ENCODE assay signal across 1 cellular context in the genomic region with DNA sequence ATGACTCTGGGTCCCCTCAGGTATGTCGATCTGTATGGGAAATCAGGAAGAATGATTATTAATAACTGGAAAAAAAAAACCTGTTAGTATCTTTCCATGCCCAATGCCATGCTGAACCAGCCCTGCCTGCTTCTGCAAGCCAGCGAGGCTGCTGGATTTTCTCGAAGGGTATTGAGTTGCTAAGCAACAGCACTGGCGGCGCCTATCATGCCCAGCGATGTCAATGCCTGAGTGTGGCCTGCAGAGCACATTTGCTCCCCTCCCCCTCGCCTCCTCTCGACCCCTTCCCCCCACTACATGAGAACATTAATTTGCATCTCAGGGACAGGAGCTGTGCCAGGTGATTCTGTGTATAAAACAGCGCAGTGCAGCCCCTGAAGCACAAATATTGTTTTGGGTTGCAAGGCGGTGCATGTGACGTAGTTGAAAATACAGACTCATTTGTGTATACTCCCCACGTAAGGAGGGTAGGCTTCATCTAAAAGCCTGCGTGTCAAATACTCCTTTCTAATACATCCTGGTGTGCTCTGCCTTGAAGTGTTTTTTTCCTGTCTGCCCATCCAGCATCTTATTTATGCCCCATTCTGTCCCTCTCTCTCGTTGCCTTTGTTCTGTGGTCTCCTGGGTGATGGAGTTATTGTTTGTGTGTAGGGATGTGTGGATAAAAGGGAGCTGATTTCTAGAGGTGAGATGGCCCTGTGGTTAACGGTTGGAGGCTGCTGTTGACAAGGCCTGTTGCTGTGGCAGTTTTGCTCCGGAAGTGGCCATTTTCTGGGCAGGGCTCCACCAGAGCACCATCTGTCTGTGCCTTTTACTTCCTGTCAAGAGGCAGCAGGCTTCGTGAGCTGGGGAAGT.
TF ChIP-seq lines count a peak whose summit lies in the region.

No MANE protein-coding gene starts in this region.

TF ChIP-seq in HepG2, 621 proteins besides CTCF, POLR2A, EP300 and RAD21 (continued from another document and continues in another):
- TF ChIP-seq, protein P1, sequence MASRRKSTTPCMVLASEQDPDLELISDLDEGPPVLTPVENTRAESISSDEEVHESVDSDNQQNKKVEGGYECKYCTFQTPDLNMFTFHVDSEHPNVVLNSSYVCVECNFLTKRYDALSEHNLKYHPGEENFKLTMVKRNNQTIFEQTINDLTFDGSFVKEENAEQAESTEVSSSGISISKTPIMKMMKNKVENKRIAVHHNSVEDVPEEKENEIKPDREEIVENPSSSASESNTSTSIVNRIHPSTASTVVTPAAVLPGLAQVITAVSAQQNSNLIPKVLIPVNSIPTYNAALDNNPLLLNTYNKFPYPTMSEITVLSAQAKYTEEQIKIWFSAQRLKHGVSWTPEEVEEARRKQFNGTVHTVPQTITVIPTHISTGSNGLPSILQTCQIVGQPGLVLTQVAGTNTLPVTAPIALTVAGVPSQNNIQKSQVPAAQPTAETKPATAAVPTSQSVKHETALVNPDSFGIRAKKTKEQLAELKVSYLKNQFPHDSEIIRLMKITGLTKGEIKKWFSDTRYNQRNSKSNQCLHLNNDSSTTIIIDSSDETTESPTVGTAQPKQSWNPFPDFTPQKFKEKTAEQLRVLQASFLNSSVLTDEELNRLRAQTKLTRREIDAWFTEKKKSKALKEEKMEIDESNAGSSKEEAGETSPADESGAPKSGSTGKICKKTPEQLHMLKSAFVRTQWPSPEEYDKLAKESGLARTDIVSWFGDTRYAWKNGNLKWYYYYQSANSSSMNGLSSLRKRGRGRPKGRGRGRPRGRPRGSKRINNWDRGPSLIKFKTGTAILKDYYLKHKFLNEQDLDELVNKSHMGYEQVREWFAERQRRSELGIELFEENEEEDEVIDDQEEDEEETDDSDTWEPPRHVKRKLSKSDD (CRISPR knock-in tag; IDR thresholded peaks at IDR 0.05; ENCODE audit: low read depth), result no peak
- TF ChIP-seq ZNF44 (CRISPR knock-in tag; IDR thresholded peaks at IDR 0.05) (no peak), ZBTB7A (CRISPR knock-in tag; IDR thresholded peaks at IDR 0.05) (no peak), ZIK1 (CRISPR knock-in tag; IDR thresholded peaks at IDR 0.05; ENCODE audit: borderline replicate concordance, low read depth) (no peak), TGIF2 (CRISPR knock-in tag; IDR thresholded peaks at IDR 0.05) (peak; percentile 47; the same call in 1 of the 2 replicates), JARID2 (CRISPR knock-in tag; IDR thresholded peaks at IDR 0.05; ENCODE audit: insufficient replicate concordance) (no peak), ZNF780A (CRISPR knock-in tag; IDR thresholded peaks at IDR 0.05) (no peak), ZNF329 (CRISPR knock-in tag; IDR thresholded peaks at IDR 0.05; ENCODE audit: low read depth) (no peak), ZSCAN22 (CRISPR knock-in tag; IDR thresholded peaks at IDR 0.05) (no peak), HNRNPL (IDR thresholded peaks at IDR 0.05; ENCODE audit: low read depth, low read length) (0 out of 2 replicates have a peak, but pooled peaks have one; percentile 32), ZNF235 (CRISPR knock-in tag; IDR thresholded peaks at IDR 0.05; ENCODE audit: borderline replicate concordance) (no peak), TCF12 (IDR thresholded peaks at IDR 0.05) (no peak), TCF12 (CRISPR knock-in tag; IDR thresholded peaks at IDR 0.05) (no peak), ZNF441 (CRISPR knock-in tag; IDR thresholded peaks at IDR 0.05; ENCODE audit: borderline replicate concordance) (no peak), ZNF747 (CRISPR knock-in tag; IDR thresholded peaks at IDR 0.05; ENCODE audit: borderline replicate concordance) (no peak), RARG (CRISPR knock-in tag; IDR thresholded peaks at IDR 0.05; ENCODE audit: low read depth) (no peak), ZNF160 (CRISPR knock-in tag; IDR thresholded peaks at IDR 0.05) (no peak), FOXM1 (CRISPR knock-in tag; IDR thresholded peaks at IDR 0.05) (no peak), POLR2G (IDR thresholded peaks at IDR 0.05; ENCODE audit: low read depth, low read length) (peak; percentile 47; the same call in 1 of the 2 replicates), RXRA (CRISPR knock-in tag; IDR thresholded peaks at IDR 0.05) (no peak), MYNN (CRISPR knock-in tag; IDR thresholded peaks at IDR 0.05; ENCODE audit: low read depth) (0 out of 2 replicates have a peak, but pooled peaks have one; percentile 58), ZNF607 (CRISPR knock-in tag; IDR thresholded peaks at IDR 0.05; ENCODE audit: borderline replicate concordance) (no peak), MXI1 (IDR thresholded peaks at IDR 0.05; ENCODE audit: borderline replicate concordance, low read depth, low read length) (peak; percentile 92; the same call in 2 of the 3 replicates)
- TF ChIP-seq, protein P2, sequence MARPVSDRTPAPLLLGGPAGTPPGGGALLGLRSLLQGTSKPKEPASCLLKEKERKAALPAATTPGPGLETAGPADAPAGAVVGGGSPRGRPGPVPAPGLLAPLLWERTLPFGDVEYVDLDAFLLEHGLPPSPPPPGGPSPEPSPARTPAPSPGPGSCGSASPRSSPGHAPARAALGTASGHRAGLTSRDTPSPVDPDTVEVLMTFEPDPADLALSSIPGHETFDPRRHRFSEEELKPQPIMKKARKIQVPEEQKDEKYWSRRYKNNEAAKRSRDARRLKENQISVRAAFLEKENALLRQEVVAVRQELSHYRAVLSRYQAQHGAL (CRISPR knock-in tag; IDR thresholded peaks at IDR 0.05; ENCODE audit: not compliant biosample characterization), result no peak
- TF ChIP-seq, protein P3, sequence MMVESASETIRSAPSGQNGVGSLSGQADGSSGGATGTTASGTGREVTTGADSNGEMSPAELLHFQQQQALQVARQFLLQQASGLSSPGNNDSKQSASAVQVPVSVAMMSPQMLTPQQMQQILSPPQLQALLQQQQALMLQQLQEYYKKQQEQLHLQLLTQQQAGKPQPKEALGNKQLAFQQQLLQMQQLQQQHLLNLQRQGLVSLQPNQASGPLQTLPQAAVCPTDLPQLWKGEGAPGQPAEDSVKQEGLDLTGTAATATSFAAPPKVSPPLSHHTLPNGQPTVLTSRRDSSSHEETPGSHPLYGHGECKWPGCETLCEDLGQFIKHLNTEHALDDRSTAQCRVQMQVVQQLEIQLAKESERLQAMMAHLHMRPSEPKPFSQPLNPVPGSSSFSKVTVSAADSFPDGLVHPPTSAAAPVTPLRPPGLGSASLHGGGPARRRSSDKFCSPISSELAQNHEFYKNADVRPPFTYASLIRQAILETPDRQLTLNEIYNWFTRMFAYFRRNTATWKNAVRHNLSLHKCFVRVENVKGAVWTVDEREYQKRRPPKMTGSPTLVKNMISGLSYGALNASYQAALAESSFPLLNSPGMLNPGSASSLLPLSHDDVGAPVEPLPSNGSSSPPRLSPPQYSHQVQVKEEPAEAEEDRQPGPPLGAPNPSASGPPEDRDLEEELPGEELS (CRISPR knock-in tag; IDR thresholded peaks at IDR 0.05), result no peak
- TF ChIP-seq, protein P4, sequence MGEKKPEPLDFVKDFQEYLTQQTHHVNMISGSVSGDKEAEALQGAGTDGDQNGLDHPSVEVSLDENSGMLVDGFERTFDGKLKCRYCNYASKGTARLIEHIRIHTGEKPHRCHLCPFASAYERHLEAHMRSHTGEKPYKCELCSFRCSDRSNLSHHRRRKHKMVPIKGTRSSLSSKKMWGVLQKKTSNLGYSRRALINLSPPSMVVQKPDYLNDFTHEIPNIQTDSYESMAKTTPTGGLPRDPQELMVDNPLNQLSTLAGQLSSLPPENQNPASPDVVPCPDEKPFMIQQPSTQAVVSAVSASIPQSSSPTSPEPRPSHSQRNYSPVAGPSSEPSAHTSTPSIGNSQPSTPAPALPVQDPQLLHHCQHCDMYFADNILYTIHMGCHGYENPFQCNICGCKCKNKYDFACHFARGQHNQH (CRISPR knock-in tag; IDR thresholded peaks at IDR 0.05), result no peak
- TF ChIP-seq, protein P5, sequence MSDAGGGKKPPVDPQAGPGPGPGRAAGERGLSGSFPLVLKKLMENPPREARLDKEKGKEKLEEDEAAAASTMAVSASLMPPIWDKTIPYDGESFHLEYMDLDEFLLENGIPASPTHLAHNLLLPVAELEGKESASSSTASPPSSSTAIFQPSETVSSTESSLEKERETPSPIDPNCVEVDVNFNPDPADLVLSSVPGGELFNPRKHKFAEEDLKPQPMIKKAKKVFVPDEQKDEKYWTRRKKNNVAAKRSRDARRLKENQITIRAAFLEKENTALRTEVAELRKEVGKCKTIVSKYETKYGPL (CRISPR knock-in tag; IDR thresholded peaks at IDR 0.05), result no peak
- TF ChIP-seq, protein P6, sequence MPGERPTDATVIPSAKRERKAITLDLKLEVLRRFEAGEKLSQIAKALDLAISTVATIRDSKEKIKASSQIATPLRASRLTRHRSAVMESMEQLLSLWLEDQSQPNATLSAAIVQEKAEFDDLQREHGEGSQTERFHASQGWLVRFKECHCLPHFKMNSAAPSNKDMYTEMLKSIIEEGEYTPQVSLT (CRISPR knock-in tag; IDR thresholded peaks at IDR 0.05; ENCODE audit: borderline replicate concordance, low read depth), result no peak
- TF ChIP-seq, protein P7, sequence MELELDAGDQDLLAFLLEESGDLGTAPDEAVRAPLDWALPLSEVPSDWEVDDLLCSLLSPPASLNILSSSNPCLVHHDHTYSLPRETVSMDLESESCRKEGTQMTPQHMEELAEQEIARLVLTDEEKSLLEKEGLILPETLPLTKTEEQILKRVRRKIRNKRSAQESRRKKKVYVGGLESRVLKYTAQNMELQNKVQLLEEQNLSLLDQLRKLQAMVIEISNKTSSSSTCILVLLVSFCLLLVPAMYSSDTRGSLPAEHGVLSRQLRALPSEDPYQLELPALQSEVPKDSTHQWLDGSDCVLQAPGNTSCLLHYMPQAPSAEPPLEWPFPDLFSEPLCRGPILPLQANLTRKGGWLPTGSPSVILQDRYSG (CRISPR knock-in tag; IDR thresholded peaks at IDR 0.05), result no peak
- TF ChIP-seq, protein P8, sequence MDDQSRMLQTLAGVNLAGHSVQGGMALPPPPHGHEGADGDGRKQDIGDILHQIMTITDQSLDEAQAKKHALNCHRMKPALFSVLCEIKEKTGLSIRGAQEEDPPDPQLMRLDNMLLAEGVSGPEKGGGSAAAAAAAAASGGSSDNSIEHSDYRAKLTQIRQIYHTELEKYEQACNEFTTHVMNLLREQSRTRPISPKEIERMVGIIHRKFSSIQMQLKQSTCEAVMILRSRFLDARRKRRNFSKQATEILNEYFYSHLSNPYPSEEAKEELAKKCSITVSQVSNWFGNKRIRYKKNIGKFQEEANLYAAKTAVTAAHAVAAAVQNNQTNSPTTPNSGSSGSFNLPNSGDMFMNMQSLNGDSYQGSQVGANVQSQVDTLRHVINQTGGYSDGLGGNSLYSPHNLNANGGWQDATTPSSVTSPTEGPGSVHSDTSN (CRISPR knock-in tag; IDR thresholded peaks at IDR 0.05; ENCODE audit: borderline replicate concordance), result no peak
- TF ChIP-seq, protein P9, sequence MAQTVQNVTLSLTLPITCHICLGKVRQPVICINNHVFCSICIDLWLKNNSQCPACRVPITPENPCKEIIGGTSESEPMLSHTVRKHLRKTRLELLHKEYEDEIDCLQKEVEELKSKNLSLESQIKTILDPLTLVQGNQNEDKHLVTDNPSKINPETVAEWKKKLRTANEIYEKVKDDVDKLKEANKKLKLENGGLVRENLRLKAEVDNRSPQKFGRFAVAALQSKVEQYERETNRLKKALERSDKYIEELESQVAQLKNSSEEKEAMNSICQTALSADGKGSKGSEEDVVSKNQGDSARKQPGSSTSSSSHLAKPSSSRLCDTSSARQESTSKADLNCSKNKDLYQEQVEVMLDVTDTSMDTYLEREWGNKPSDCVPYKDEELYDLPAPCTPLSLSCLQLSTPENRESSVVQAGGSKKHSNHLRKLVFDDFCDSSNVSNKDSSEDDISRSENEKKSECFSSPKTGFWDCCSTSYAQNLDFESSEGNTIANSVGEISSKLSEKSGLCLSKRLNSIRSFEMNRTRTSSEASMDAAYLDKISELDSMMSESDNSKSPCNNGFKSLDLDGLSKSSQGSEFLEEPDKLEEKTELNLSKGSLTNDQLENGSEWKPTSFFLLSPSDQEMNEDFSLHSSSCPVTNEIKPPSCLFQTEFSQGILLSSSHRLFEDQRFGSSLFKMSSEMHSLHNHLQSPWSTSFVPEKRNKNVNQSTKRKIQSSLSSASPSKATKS (CRISPR knock-in tag; IDR thresholded peaks at IDR 0.05), result no peak
- TF ChIP-seq, protein P10, sequence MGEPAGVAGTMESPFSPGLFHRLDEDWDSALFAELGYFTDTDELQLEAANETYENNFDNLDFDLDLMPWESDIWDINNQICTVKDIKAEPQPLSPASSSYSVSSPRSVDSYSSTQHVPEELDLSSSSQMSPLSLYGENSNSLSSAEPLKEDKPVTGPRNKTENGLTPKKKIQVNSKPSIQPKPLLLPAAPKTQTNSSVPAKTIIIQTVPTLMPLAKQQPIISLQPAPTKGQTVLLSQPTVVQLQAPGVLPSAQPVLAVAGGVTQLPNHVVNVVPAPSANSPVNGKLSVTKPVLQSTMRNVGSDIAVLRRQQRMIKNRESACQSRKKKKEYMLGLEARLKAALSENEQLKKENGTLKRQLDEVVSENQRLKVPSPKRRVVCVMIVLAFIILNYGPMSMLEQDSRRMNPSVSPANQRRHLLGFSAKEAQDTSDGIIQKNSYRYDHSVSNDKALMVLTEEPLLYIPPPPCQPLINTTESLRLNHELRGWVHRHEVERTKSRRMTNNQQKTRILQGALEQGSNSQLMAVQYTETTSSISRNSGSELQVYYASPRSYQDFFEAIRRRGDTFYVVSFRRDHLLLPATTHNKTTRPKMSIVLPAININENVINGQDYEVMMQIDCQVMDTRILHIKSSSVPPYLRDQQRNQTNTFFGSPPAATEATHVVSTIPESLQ (CRISPR knock-in tag; conservative IDR thresholded peaks at IDR 0.05), result no peak
- TF ChIP-seq, protein P11, sequence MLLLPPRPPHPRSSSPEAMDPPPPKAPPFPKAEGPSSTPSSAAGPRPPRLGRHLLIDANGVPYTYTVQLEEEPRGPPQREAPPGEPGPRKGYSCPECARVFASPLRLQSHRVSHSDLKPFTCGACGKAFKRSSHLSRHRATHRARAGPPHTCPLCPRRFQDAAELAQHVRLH (CRISPR knock-in tag; IDR thresholded peaks at IDR 0.05; ENCODE audit: borderline replicate concordance, low read depth), result no peak
- TF ChIP-seq, protein P12, sequence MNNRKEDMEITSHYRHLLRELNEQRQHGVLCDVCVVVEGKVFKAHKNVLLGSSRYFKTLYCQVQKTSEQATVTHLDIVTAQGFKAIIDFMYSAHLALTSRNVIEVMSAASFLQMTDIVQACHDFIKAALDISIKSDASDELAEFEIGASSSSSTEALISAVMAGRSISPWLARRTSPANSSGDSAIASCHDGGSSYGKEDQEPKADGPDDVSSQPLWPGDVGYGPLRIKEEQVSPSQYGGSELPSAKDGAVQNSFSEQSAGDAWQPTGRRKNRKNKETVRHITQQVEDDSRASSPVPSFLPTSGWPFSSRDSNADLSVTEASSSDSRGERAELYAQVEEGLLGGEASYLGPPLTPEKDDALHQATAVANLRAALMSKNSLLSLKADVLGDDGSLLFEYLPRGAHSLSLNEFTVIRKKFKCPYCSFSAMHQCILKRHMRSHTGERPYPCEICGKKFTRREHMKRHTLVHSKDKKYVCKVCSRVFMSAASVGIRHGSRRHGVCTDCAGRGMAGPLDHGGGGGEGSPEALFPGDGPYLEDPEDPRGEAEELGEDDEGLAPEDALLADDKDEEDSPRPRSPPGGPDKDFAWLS (CRISPR knock-in tag; IDR thresholded peaks at IDR 0.05; ENCODE audit: borderline replicate concordance), result no peak
- TF ChIP-seq, protein P13, sequence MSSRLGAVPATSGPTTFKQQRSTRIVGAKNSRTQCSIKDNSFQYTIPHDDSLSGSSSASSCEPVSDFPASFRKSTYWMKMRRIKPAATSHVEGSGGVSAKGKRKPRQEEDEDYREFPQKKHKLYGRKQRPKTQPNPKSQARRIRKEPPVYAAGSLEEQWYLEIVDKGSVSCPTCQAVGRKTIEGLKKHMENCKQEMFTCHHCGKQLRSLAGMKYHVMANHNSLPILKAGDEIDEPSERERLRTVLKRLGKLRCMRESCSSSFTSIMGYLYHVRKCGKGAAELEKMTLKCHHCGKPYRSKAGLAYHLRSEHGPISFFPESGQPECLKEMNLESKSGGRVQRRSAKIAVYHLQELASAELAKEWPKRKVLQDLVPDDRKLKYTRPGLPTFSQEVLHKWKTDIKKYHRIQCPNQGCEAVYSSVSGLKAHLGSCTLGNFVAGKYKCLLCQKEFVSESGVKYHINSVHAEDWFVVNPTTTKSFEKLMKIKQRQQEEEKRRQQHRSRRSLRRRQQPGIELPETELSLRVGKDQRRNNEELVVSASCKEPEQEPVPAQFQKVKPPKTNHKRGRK (CRISPR knock-in tag; IDR thresholded peaks at IDR 0.05), result no peak
